8 cellular contexts compared by ENCODE assay signal in genomic region chr7:63968629-63969028, GRCh38. TPM values are rescaled to one million over a fixed set of nuclear protein-coding genes. Genes with fewer than 3 reads are reported as not detected.
"Had no signal": no experiment of that assay in that cellular context is flagged by ENCODE, and none has a peak within 500 bp of the region (broad histone marks: within the 10 kb centered on the region; RNA-seq: fewer than 3 reads in every experiment).

No MANE protein-coding gene starts in this region.

- H3K27ac ChIP-seq: HL-60, KMS-11 had no signal

- DNase-seq: KBM-7, KG1 had no signal

- H3K9ac ChIP-seq: KMS-11 had no signal

- FAIRE-seq: HTR-8/SVneo had no signal

- H3K4me2 ChIP-seq: KMS-11 had no signal

RNA-seq across cellular contexts. Expression of gene ZNF722, which starts 30.0 kb away (rescaled TPM):
- total RNA-seq: HT-29, HT1080 had no signal
- polyA plus RNA-seq: IgD-negative memory B cell had no signal
